Comparison of ENCODE assay signal across 11 cellular contexts in the genomic region with DNA sequence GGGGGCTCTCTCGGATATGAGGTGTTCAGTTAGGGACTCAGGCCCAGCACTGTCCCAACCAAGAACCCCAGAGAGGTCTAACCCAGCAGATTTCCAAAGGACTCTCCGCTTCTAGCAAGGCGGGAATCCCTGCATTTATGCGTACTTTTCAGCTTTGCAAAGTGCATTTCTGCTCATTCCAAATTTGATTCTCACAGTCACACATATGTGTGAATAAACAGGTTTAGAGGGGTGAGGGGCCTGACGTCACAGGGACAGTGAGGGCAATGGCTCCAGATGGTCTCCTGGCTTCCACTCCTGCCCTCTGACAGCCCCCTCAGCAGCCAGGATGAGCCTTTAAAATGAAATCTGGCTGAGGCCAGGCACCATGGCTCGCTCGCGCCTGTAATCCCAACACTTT. TPM values are rescaled to one million over a fixed set of nuclear protein-coding genes. Genes with fewer than 3 reads are reported as not detected.
DNase-seq lines count a peak whose midpoint lies in the region; ATAC-seq and TF ChIP-seq lines count a peak whose summit lies in the region.
"Had no signal": no experiment of that assay in that cellular context is flagged by ENCODE, and none has a peak within 500 bp of the region (broad histone marks: within the 10 kb centered on the region; RNA-seq: fewer than 3 reads in every experiment).

No MANE protein-coding gene starts in this region.

- ATAC-seq in IMR-90 (ENCODE audit: low read depth) (no peak), body of pancreas (no peak)

- in situ Hi-C loops in IMR-90 (cut with MboI; ENCODE audit: low sequenced_read_pairs): no loop called here

- POLR2A ChIA-PET in CD4-positive, alpha-beta memory T cell (lab: Charles Lee; ENCODE audit: partially characterized antibody): interaction anchor here (1.8 to 10.9 kb wide), 8 partner anchors 9 to 77 kb away, joined by 10 to 309 read pairs (median 114); no protein-coding TSS in a partner anchor
- POLR2A ChIA-PET in IMR-90 (lab: Charles Lee; ENCODE audit: unreplicated experiment): no interaction called here

- H3K9me3 Mint-ChIP-seq in CD4-positive, alpha-beta memory T cell: peaks cover 0 to 2% (median 0%) of the 10 kb centered on the region in 8 donors
- H3K9me3 Mint-ChIP-seq in neural crest cell: no peaks in the 10 kb centered on the region

- no peak overlapping the region for H3K56ac ChIP-seq in IMR-90 (ENCODE audit: extremely low read depth, insufficient read depth, low read length)

- TF ChIP-seq CTCF in IMR-90 (conservative IDR thresholded peaks at IDR 0.05; ENCODE audit: low read depth, low read length) (no peak), body of pancreas (IDR thresholded peaks at IDR 0.05) (no peak), neural crest cell (conservative IDR thresholded peaks at IDR 0.05) (no peak)

- H3K36me3 ChIP-seq in CD4-positive, alpha-beta memory T cell (ENCODE audit: insufficient read depth, low read length): no peaks in the 10 kb centered on the region
- H3K36me3 ChIP-seq in IMR-90 (ENCODE audit: control insufficient read depth, insufficient read depth, low read length) (no peaks in the 10 kb centered on the region), body of pancreas (replicated peaks in 1 of 2; ENCODE audit: insufficient read depth in 1 of 2, low read depth in 2 of 2) (no peaks in the 10 kb centered on the region)

- H3K36me3 Mint-ChIP-seq in CD4-positive, alpha-beta memory T cell: peaks cover 1 to 34% of the 10 kb centered on the region in 2 donors
- peaks cover 2% of the 10 kb centered on the region for H3K36me3 Mint-ChIP-seq in neural crest cell (ENCODE audit: low read depth)

- H4K5ac ChIP-seq in IMR-90 (ENCODE audit: low read depth, low read length): no peak overlapping the region

- no peak overlapping the region for H4K91ac ChIP-seq in IMR-90 (ENCODE audit: insufficient read depth, low read depth, low read length)

- H2AK9ac ChIP-seq in IMR-90 (replicated peaks; ENCODE audit: low read depth, low read length, poor library complexity): no peak overlapping the region

- H3K27ac Mint-ChIP-seq in CD4-positive, alpha-beta memory T cell: peak overlapping the region; percentile 96 to 99 (median 99)
- H3K27ac Mint-ChIP-seq in neural crest cell (ENCODE audit: unreplicated experiment): no peak overlapping the region

- no peaks in the 10 kb centered on the region for H3K27me3 ChIP-seq in CD4-positive, alpha-beta memory T cell (ENCODE audit: insufficient read depth, low read length)
- H3K27me3 ChIP-seq in IMR-90 (ENCODE audit: control insufficient read depth, insufficient read depth, low read length): no peaks in the 10 kb centered on the region
- H3K27me3 ChIP-seq in body of pancreas: no peaks in the 10 kb centered on the region

- H3K4me2 ChIP-seq in IMR-90 (ENCODE audit: low read depth, low read length): no peak overlapping the region

- H3K18ac ChIP-seq in IMR-90 (ENCODE audit: low read depth, low read length): no peak overlapping the region

- no peak overlapping the region for H2AK5ac ChIP-seq in IMR-90 (ENCODE audit: low read depth, low read length)

- H2BK5ac ChIP-seq in IMR-90 (ENCODE audit: low read depth, low read length, poor library complexity, severe bottlenecking): no peak overlapping the region

- peak overlapping the region; percentile 65 to 69 for H3K4me3 ChIP-seq in CD4-positive, alpha-beta memory T cell (ENCODE audit: low read length in 2 of 2)
- no peak overlapping the region for H3K4me3 ChIP-seq in IMR-90 (ENCODE audit: insufficient read depth, low read depth, low read length)
- no peak overlapping the region for H3K4me3 ChIP-seq in body of pancreas

- 0 out of 4 replicates have a peak overlapping the region, but pooled peaks of 1 of the 2 experiments have one; percentile 9 for H4K8ac ChIP-seq in IMR-90 (ENCODE audit: low read depth in 2 of 2, low read length in 2 of 2)

- no peak overlapping the region for H2BK20ac ChIP-seq in IMR-90 (ENCODE audit: low read depth, low read length)

- no peak overlapping the region for H2AFZ ChIP-seq in IMR-90 (replicated peaks; ENCODE audit: low read length, poor library complexity)

- H3K4me1 ChIP-seq in CD4-positive, alpha-beta memory T cell (ENCODE audit: insufficient read depth, low read length): peaks cover 71% of the 10 kb centered on the region
- H3K4me1 ChIP-seq in IMR-90 (ENCODE audit: control insufficient read depth, insufficient read depth, low read length) (peaks cover 29% of the 10 kb centered on the region), body of pancreas (peaks cover 66% of the 10 kb centered on the region)

- H3K79me1 ChIP-seq in IMR-90 (ENCODE audit: low read depth in 1 of 2, low read length in 2 of 2): peaks cover 45 to 76% of the 10 kb centered on the region in 2 experiments

- peaks cover 14% of the 10 kb centered on the region for H4K20me1 ChIP-seq in IMR-90 (ENCODE audit: insufficient read depth, low read length)

- no peak for DNase-seq in CD4-positive, alpha-beta memory T cell
- DNase-seq in IMR-90 (no peak), body of pancreas (no peak), neural crest cell (ENCODE audit: low read depth, low spot score) (no peak), NCI-H1930 (lab: John Stamatoyannopoulos, UW) (no peak), iPS-NIHi11 (ENCODE audit: low spot score) (no peak), mucosa of gallbladder (ENCODE audit: low spot score) (no peak), NK-92 (lab: John Stamatoyannopoulos, UW; ENCODE audit: unreplicated experiment) (no peak)
- DNase-seq: activated CD4-positive, CD25-positive, alpha-beta regulatory T cell treated with anti-CD3 and anti-CD28 coated beads, Interleukin-2, amount 50 U/mL, for 72 hours; hypothalamus; NCI-H69 had no signal

- peaks cover 34 to 80% (median 55%) of the 10 kb centered on the region in 4 donors for H3K4me1 Mint-ChIP-seq in CD4-positive, alpha-beta memory T cell
- H3K4me1 Mint-ChIP-seq in neural crest cell: peaks cover 37% of the 10 kb centered on the region

- TF ChIP-seq POLR2A in IMR-90 (IDR thresholded peaks at IDR 0.05; ENCODE audit: low read depth, low read length) (no peak), body of pancreas (IDR thresholded peaks at IDR 0.05) (no peak)

- intact Hi-C loops in CD4-positive, alpha-beta memory T cell (cut with micrococcal nuclease): loop anchor here (5.0 kb wide), 2 partner anchors 34 to 504 kb away; a partner anchor contains a TSS
- intact Hi-C loops in IMR-90 (cut with micrococcal nuclease): no loop called here
- intact Hi-C loops in body of pancreas (cut with DNase I): no loop called here

- peak overlapping the region; percentile 92 to 96 (median 94) for H3K4me3 Mint-ChIP-seq in CD4-positive, alpha-beta memory T cell
- peak overlapping the region; percentile 86 for H3K4me3 Mint-ChIP-seq in neural crest cell

- H3K9me1 ChIP-seq in IMR-90 (ENCODE audit: insufficient read depth, low read length): peaks cover 13% of the 10 kb centered on the region

- H3K23ac ChIP-seq in IMR-90 (ENCODE audit: low read depth, low read length): peak overlapping the region; percentile 31; the same call in 1 of the 2 replicates

- H2BK120ac ChIP-seq in IMR-90 (ENCODE audit: low read depth, low read length): no peak overlapping the region

- no peaks in the 10 kb centered on the region for H3K9me3 ChIP-seq in CD4-positive, alpha-beta memory T cell (ENCODE audit: control insufficient read depth in 1 of 2, low read length in 2 of 2)
- H3K9me3 ChIP-seq in IMR-90 (ENCODE audit: control insufficient read depth, insufficient read depth, low read length) (no peaks in the 10 kb centered on the region), body of pancreas (no peaks in the 10 kb centered on the region)

- no peaks in the 10 kb centered on the region for H3K27me3 Mint-ChIP-seq in CD4-positive, alpha-beta memory T cell
- H3K27me3 Mint-ChIP-seq in neural crest cell (ENCODE audit: low read depth): peaks cover 11% of the 10 kb centered on the region

- CTCF ChIA-PET in CD4-positive, alpha-beta memory T cell (lab: Charles Lee; ENCODE audit: partially characterized antibody): interaction anchor here (1.1 to 13.0 kb wide), 7 partner anchors 9 to 77 kb away, joined by 3 to 144 read pairs (median 24); no protein-coding TSS in a partner anchor
- CTCF ChIA-PET in IMR-90 (lab: Yijun Ruan, JAX): interaction anchor here (0.6 kb wide), 1 partner anchor 77 kb away, joined by 7 read pairs; no protein-coding TSS in a partner anchor

- TF ChIP-seq RAD21 in IMR-90 (IDR thresholded peaks at IDR 0.05; ENCODE audit: low read length): no peak

- no peak overlapping the region for H3K14ac ChIP-seq in IMR-90 (replicated peaks; ENCODE audit: low read depth, low read length)

- BruUV-seq in IMR-90 (replicated peaks; lab: Mats Ljungman, UMichigan): no TSS peak

- WGBS in IMR-90 (ENCODE audit: extremely low coverage in 2 of 2, insufficient read length in 1 of 2), 2 experiments: no CpG with 5 or more reads among the region's 8 CpGs
- 75 to 87% methylated on average over 5 to 8 of the region's 8 CpGs for WGBS in body of pancreas, 2 donors

- no peak overlapping the region for H3K9ac ChIP-seq in IMR-90 (ENCODE audit: low read depth, low read length)

- no peak overlapping the region; the same call in 2 of the 3 replicates for H2BK15ac ChIP-seq in IMR-90 (ENCODE audit: low read depth, low read length)

- dilution Hi-C loops in IMR-90 (cut with HindIII; ENCODE audit: low sequenced_read_pairs, unreplicated experiment): no loop called here

- H3K4ac ChIP-seq in IMR-90 (ENCODE audit: low read depth, low read length): no peak overlapping the region

- H3K27ac ChIP-seq in CD4-positive, alpha-beta memory T cell (ENCODE audit: low read depth, low read length): peak overlapping the region; percentile 68
- H3K27ac ChIP-seq in IMR-90 (ENCODE audit: insufficient read depth, low read length) (no peak overlapping the region), body of pancreas (peak overlapping the region in 3 of 4 donors; percentile 69 to 71 (median 69))

TF ChIP-seq in IMR-90, 13 proteins besides CTCF, POLR2A, EP300 and RAD21 (continues in another document):
- TF ChIP-seq MAZ (IDR thresholded peaks at IDR 0.05; ENCODE audit: borderline replicate concordance, low read depth, low read length) (no peak), MAFK (IDR thresholded peaks at IDR 0.05; ENCODE audit: low read depth, low read length) (no peak), BHLHE40 (IDR thresholded peaks at IDR 0.05; ENCODE audit: low read depth, low read length) (no peak), RFX5 (IDR thresholded peaks at IDR 0.05; ENCODE audit: low read depth, low read length) (no peak)

RNA-seq across cellular contexts. Expression of a gene that starts 0.9 kb away (rescaled TPM):
- 100 to 1,000 TPM in 1 of 2 experiments, 10 to 100 TPM in 1; 86.0 to 104 TPM for total RNA-seq in CD4-positive, alpha-beta memory T cell
- 10 to 100 TPM; 10.0 to 65.2 TPM for polyA plus RNA-seq in CD4-positive, alpha-beta memory T cell
- total RNA-seq in IMR-90 (2012; rRNA removed) (60.0 and 61.8 TPM in 2 replicates), body of pancreas (10 to 100 TPM; 79.1 to 83.3 TPM), neural crest cell (38.3 and 40.3 TPM in 2 replicates), mucosa of gallbladder (140 TPM)
- 124 and 133 TPM in 2 replicates for polyA plus RNA-seq in IMR-90 (2012; rRNA removed)
- 90.4 and 122 TPM in 2 replicates for polyA plus RNA-seq in IMR-90 (2012; cell fraction: cytosol; rRNA removed)
- polyA plus RNA-seq in IMR-90 (2012; cell fraction: nucleus; rRNA removed; ENCODE audit: low replicate concordance): 71.7 and 82.4 TPM in 2 replicates

Comparison
In these comparisons a context has a peak if more than half of its experiments do, and no peak if none do; other contexts are left out.
1. H3K4me3 ChIP-seq: peak in CD4-positive, alpha-beta memory T cell (2 of 2); none in IMR-90 (single experiment) and body of pancreas (0 of 2).